18 cellular contexts compared by ENCODE assay signal in the genomic region with DNA sequence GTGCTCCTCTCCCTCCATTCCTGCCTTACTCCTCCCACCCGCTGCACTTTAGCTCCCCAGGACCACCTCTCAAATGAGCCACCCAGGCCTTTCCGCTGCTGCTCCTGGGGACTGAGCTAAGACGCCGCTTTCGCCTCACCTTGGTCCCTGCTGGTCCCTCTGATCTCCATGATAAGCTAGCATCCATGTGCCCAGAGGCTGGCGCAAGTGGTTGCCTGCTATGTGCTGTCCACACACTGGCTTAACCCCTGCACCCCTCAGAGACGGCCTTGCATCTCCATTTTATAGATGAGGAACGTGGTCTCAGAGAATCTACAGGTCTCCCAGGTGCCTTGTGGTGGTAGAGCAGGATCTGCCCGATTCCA.
"Had no signal": no experiment of that assay in that cellular context is flagged by ENCODE, and none has a peak within 500 bp of the region (broad histone marks: within the 10 kb centered on the region; RNA-seq: fewer than 3 reads in every experiment).

No MANE protein-coding gene starts in this region.

- H3K36me3 ChIP-seq: pancreas, prostate gland, thoracic aorta, transverse colon had no signal

- H3K27me3 ChIP-seq: pancreas had no signal

- H3K9me3 ChIP-seq: mucosa of descending colon, pancreas, prostate gland, thoracic aorta, transverse colon had no signal

- H3K4me3 ChIP-seq: dorsolateral prefrontal cortex, mucosa of descending colon, pancreas, prostate gland, skin epidermis, thoracic aorta, transverse colon had no signal

- H3K4me3 Mint-ChIP-seq: naive thymus-derived CD8-positive, alpha-beta T cell; neural crest cell; stimulated activated naive B cell treated with anti-CD40 and anti-IgM and Interleukin-4, amounts not matched to agents 10 μg/mL and 1 μg/mL and 100 μg/mL, for 72 hours; stimulated activated naive CD8-positive, alpha-beta T cell treated with anti-CD3 and anti-CD28 coated beads, Interleukin-15, amount 100 ng/mL, for 72 hours had no signal

- ATAC-seq: mucosa of descending colon; naive thymus-derived CD8-positive, alpha-beta T cell; pancreas; sciatic nerve; stimulated activated naive B cell treated with anti-CD40 and anti-IgM and Interleukin-4, amounts not matched to agents 10 μg/mL and 1 μg/mL and 100 μg/mL, for 72 hours; stimulated activated naive CD8-positive, alpha-beta T cell treated with anti-CD3 and anti-CD28 coated beads, Interleukin-15, amount 100 ng/mL, for 72 hours had no signal

- H3K4me1 Mint-ChIP-seq: neural crest cell; stimulated activated naive B cell treated with anti-CD40 and anti-IgM and Interleukin-4, amounts not matched to agents 10 μg/mL and 1 μg/mL and 100 μg/mL, for 72 hours had no signal

- H3K9me3 Mint-ChIP-seq: neural crest cell; stimulated activated naive CD8-positive, alpha-beta T cell treated with anti-CD3 and anti-CD28 coated beads, Interleukin-15, amount 100 ng/mL, for 72 hours had no signal

- H3K27ac ChIP-seq: dorsolateral prefrontal cortex, pancreas, prostate gland, skin epidermis, thoracic aorta, transverse colon had no signal

- H3K4me1 ChIP-seq: pancreas, prostate gland, transverse colon had no signal

- H3K27ac Mint-ChIP-seq: stimulated activated naive B cell treated with anti-CD40 and anti-IgM and Interleukin-4, amounts not matched to agents 10 μg/mL and 1 μg/mL and 100 μg/mL, for 72 hours had no signal

- DNase-seq: cortex of kidney; dorsolateral prefrontal cortex; effector CD8-positive, alpha-beta T cell; foreskin melanocyte; hippocampal formation; kidney glomerular epithelial cell; mucosa of descending colon; naive thymus-derived CD8-positive, alpha-beta T cell; pancreas; stimulated activated CD4-positive, alpha-beta T cell treated with anti-CD3 and anti-CD28 coated beads, Interleukin-4, amount 100 ng/mL, for 4 hours; stimulated activated naive B cell treated with anti-CD40 and anti-IgM and Interleukin-4, amounts not matched to agents 10 μg/mL and 1 μg/mL and 100 μg/mL, for 72 hours; stimulated activated naive CD8-positive, alpha-beta T cell treated with anti-CD3 and anti-CD28 coated beads, Interleukin-15, amount 100 ng/mL, for 72 hours; transverse colon had no signal

- H3K36me3 Mint-ChIP-seq: naive thymus-derived CD8-positive, alpha-beta T cell; stimulated activated naive B cell treated with anti-CD40 and anti-IgM and Interleukin-4, amounts not matched to agents 10 μg/mL and 1 μg/mL and 100 μg/mL, for 72 hours had no signal
